In the genomic region with DNA sequence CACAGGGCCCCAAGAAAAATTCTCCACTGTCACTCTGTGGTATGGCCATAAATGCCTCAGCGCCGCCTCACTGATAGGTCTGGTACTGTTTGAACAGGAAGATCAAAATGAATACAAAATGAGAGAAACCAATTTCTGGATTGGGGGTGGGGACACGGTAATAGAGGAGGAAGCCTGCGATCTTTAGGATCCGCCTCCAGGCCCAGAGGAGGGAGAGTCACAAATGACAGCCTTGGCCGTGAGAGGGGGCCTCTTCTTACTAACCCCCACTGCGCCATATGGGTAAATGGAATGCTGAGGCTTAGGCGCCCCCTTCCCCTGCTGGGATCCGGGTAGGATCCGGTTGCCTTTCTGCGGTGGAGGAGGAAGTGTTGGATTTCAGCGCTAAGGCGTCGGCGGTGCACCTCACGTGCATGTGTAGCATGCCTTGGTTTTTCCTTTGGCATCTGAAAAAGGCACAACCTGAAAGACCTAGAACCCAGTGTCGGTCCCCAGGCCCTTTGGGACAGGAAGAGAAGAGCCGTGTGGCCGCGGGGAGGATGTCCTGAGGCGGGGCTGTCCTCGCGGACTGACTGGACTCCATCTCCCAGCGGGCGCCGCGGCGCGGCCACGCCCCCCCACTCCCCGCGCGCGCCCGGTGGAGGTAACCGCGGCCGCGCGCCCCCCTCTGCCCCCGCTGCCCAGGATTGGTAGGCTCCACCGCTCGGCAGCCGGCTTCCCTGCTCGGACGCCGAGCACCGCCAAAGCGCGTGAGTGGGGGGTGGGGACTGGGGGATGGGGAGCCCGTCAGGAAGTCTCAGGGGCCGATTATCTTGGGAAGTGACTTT, we compare ENCODE assay signal across 8 cellular contexts. TPM values are rescaled to one million over a fixed set of nuclear protein-coding genes. Genes with fewer than 3 reads are reported as not detected.
DNase-seq lines count a peak whose midpoint lies in the region; ATAC-seq and TF ChIP-seq lines count a peak whose summit lies in the region.

No MANE protein-coding gene starts in this region.

- POLR2A ChIA-PET in Panc1 (lab: Charles Lee) = no interaction called here

- peak; percentile 47 for ATAC-seq in GM21737 (IDR thresholded peaks at IDR 0.05; ENCODE audit: unreplicated experiment)
- ATAC-seq in Panc1 = peak; percentile 88
- peak; percentile 67 to 69 for ATAC-seq in activated T-cell treated with anti-CD3 and anti-CD28 coated beads, Interleukin-2, amount 50 U/mL, for 72 hours (replicated peaks in 1 of 2)

- no peaks in the 10 kb centered on the region for H3K9me3 Mint-ChIP-seq in activated T-cell treated with anti-CD3 and anti-CD28 coated beads, Interleukin-2, amount 50 U/mL, for 72 hours

- no peak for TF ChIP-seq EP300 in esophagus muscularis mucosa (IDR thresholded peaks at IDR 0.05)

- no peak for TF ChIP-seq CTCF in Panc1 (IDR thresholded peaks at IDR 0.05)
- peak in 1 of 3 experiments; percentile 29 for TF ChIP-seq CTCF in esophagus muscularis mucosa (IDR thresholded peaks at IDR 0.05)

- no peaks in the 10 kb centered on the region for H3K27me3 Mint-ChIP-seq in activated T-cell treated with anti-CD3 and anti-CD28 coated beads, Interleukin-2, amount 50 U/mL, for 72 hours (ENCODE audit: low read depth)

- H3K27ac ChIP-seq in Panc1 (ENCODE audit: low read length) (peak overlapping the region; percentile 93), esophagus muscularis mucosa (replicated peaks in 1 of 4) (peak overlapping the region; percentile 90 to 98 (median 96))

- H3K4me3 Mint-ChIP-seq in activated T-cell treated with anti-CD3 and anti-CD28 coated beads, Interleukin-2, amount 50 U/mL, for 72 hours = peak overlapping the region; percentile 82 to 85

- H3K4me1 ChIP-seq in Panc1 (ENCODE audit: control insufficient read depth, insufficient read depth, low read length) (peaks cover 39% of the 10 kb centered on the region), esophagus muscularis mucosa (peaks cover 39 to 48% (median 46%) of the 10 kb centered on the region in 4 donors)

- peaks cover 1% of the 10 kb centered on the region in 2 donors for H3K36me3 Mint-ChIP-seq in activated T-cell treated with anti-CD3 and anti-CD28 coated beads, Interleukin-2, amount 50 U/mL, for 72 hours (ENCODE audit: insufficient read depth in 2 of 2)

- in situ Hi-C loops in KBM-7 (cut with MboI; ENCODE audit: low pct_unique_long_range_greater_than_20kb, low sequenced_read_pairs) = loop anchor here (25.0 kb wide), 2 partner anchors 107 to 143 kb away; partner anchors contain the start of gene SLC39A13
- in situ Hi-C loops in Panc1 (cut with HindIII; ENCODE audit: low pct_unique_long_range_greater_than_20kb, low sequenced_read_pairs) = no loop called here

- H3K27me3 ChIP-seq in Panc1 (ENCODE audit: control insufficient read depth, insufficient read depth, low read length) (no peaks in the 10 kb centered on the region), esophagus muscularis mucosa (no peaks in the 10 kb centered on the region)

- no peaks in the 10 kb centered on the region for H3K36me3 ChIP-seq in Panc1 (ENCODE audit: control insufficient read depth, insufficient read depth, low read length)
- H3K36me3 ChIP-seq in esophagus muscularis mucosa = peaks cover 0 to 4% (median 1%) of the 10 kb centered on the region in 4 donors

- H3K9me3 ChIP-seq in Panc1 (ENCODE audit: control insufficient read depth, insufficient read depth, low read depth, low read length) (no peaks in the 10 kb centered on the region), esophagus muscularis mucosa (no peaks in the 10 kb centered on the region)

- peak; percentile 85 for DNase-seq in DMS153 treated with DMSO at 0.1 percent for 48 hours (lab: John Stamatoyannopoulos, UW; ENCODE audit: unreplicated experiment)
- DNase-seq in KBM-7 = peak; percentile 99
- no peak for DNase-seq in Panc1 (ENCODE audit: low read depth, low spot score)
- DNase-seq in activated T-cell treated with anti-CD3 and anti-CD28 coated beads, Interleukin-2, amount 50 U/mL, for 72 hours = peak; percentile 85 to 89
- peak; percentile 95 for DNase-seq in esophagus muscularis mucosa (ENCODE audit: extremely low spot score)
- peak; percentile 90 for DNase-seq in myocyte (ENCODE audit: low read depth)
- peak; percentile 63 to 85 for DNase-seq in stimulated activated CD8-positive, alpha-beta memory T cell treated with anti-CD3 and anti-CD28 coated beads, Interleukin-7, amount 100 ng/mL, for 4 hours (ENCODE audit: low read depth in 2 of 2)

- CTCF ChIA-PET in Panc1 (lab: Charles Lee) = no interaction called here

- H3K4me3 ChIP-seq in Panc1 (ENCODE audit: low read depth in 2 of 2, low read length in 2 of 2) (peak overlapping the region; percentile 70 to 75), esophagus muscularis mucosa (peak overlapping the region; percentile 72 to 93 (median 81))

- TF ChIP-seq POLR2A in esophagus muscularis mucosa (IDR thresholded peaks at IDR 0.05; ENCODE audit: low read depth) = no peak

- peaks cover 68% of the 10 kb centered on the region for H3K4me1 Mint-ChIP-seq in activated T-cell treated with anti-CD3 and anti-CD28 coated beads, Interleukin-2, amount 50 U/mL, for 72 hours (ENCODE audit: low read depth)

- H3K27ac Mint-ChIP-seq in activated T-cell treated with anti-CD3 and anti-CD28 coated beads, Interleukin-2, amount 50 U/mL, for 72 hours = peak overlapping the region; percentile 96

- WGBS in esophagus muscularis mucosa = under 1% methylated on average over 35 of the region's 52 CpGs

- no TSS peak for BruUV-seq in Panc1 (replicated peaks; lab: Mats Ljungman, UMichigan)

- intact Hi-C loops in Panc1 (cut with micrococcal nuclease; ENCODE audit: unreplicated experiment) = no loop called here
- intact Hi-C loops in esophagus muscularis mucosa (cut with DNase I) = loop anchor here (5.0 kb wide), 1 partner anchor 92 kb away; the partner anchor contains the start of gene ARFGAP2

RNA-seq across cellular contexts. Expression of gene MADD, which starts 0.7 kb away (rescaled TPM):
- total RNA-seq in Panc1 (2021; ENCODE audit: unreplicated experiment) = 51.1 TPM
- 42.9 TPM for polyA plus RNA-seq in Panc1 (2012; ENCODE audit: insufficient read length)
- 10 to 100 TPM; 68.6 to 73.5 TPM for total RNA-seq in activated T-cell treated with anti-CD3 and anti-CD28 coated beads, Interleukin-2, amount 50 U/mL, for 72 hours
- 10 to 100 TPM; 27.8 to 35.4 (median 32.7) TPM for total RNA-seq in esophagus muscularis mucosa
- 41.0 and 54.4 TPM in 2 replicates for total RNA-seq in myocyte
- 28.5 TPM for polyA plus RNA-seq in myocyte (2012)

RNA-seq across cellular contexts. Expression of gene NR1H3, which starts 11.4 kb away (rescaled TPM):
- total RNA-seq in Panc1 (2021; ENCODE audit: unreplicated experiment) (17.2 TPM), esophagus muscularis mucosa (10 to 100 TPM; 14.5 to 26.2 (median 18.1) TPM), myocyte (9.9 and 11.3 TPM in 2 replicates)
- polyA plus RNA-seq in Panc1 (2012; ENCODE audit: insufficient read length) = 19.7 TPM
- 10 to 100 TPM in 1 of 2 donors, 1 to 10 TPM in 1; 8.1 to 16.1 TPM for total RNA-seq in activated T-cell treated with anti-CD3 and anti-CD28 coated beads, Interleukin-2, amount 50 U/mL, for 72 hours
- polyA plus RNA-seq in myocyte (2012) = 11.9 TPM

RNA-seq across cellular contexts. Expression of gene ACP2, which starts 20.6 kb away (rescaled TPM):
- 28.4 TPM for total RNA-seq in Panc1 (2021; ENCODE audit: unreplicated experiment)
- polyA plus RNA-seq in Panc1 (2012; ENCODE audit: insufficient read length) = 28.7 TPM
- total RNA-seq in activated T-cell treated with anti-CD3 and anti-CD28 coated beads, Interleukin-2, amount 50 U/mL, for 72 hours = 10 to 100 TPM in 1 of 2 donors, 1 to 10 TPM in 1; 8.8 to 12.8 TPM
- 10 to 100 TPM; 19.5 to 42.7 (median 28.6) TPM for total RNA-seq in esophagus muscularis mucosa
- 34.8 and 60.8 TPM in 2 replicates for total RNA-seq in myocyte
- polyA plus RNA-seq in myocyte (2012) = 44.5 TPM

RNA-seq across cellular contexts. Expression of gene DDB2, which starts 54.4 kb away (rescaled TPM):
- total RNA-seq in Panc1 (2021; ENCODE audit: unreplicated experiment) = 33.6 TPM
- polyA plus RNA-seq in Panc1 (2012; ENCODE audit: insufficient read length) = 20.3 TPM
- 100 to 1,000 TPM; 306 to 397 TPM for total RNA-seq in activated T-cell treated with anti-CD3 and anti-CD28 coated beads, Interleukin-2, amount 50 U/mL, for 72 hours
- total RNA-seq in esophagus muscularis mucosa = 10 to 100 TPM; 22.6 to 37.8 (median 25.4) TPM
- 33.2 and 34.2 TPM in 2 replicates for total RNA-seq in myocyte
- 60.0 TPM for polyA plus RNA-seq in myocyte (2012)
